Comparison of ENCODE assay signal across 1 cellular context in the genomic region with DNA sequence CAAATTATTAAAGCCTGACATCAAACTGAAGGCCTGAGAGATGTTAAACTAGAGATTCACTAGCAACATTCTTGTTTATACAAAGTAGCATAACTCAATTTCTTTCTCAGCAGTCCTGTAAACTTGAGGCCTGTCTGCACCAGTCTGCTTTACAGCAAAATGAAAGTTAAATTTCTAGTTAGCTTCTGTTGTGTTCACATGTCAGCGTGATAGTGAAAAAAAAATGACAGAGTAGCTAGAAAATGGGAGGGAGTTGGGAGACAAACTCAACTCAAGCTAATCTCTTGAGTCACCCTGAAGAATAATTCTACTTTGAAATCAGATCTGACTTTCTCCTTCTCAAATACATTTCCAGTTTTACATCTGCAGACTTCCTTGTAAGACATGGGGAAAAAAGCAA.
A peak's percentile ranks its signal among the peaks of the same experiment; 100 is the strongest.
TF ChIP-seq lines count a peak whose summit lies in the region.

No MANE protein-coding gene starts in this region.

TF ChIP-seq in SK-N-SH, 30 proteins besides CTCF, POLR2A, EP300 and RAD21 (continued from another document):
- TF ChIP-seq CHD2 (IDR thresholded peaks at IDR 0.05; ENCODE audit: low read length, partially characterized antibody) (no peak), TCF12 (IDR thresholded peaks at IDR 0.05) (peak; percentile 38; the same call in 1 of the 2 replicates), TAF1 (IDR thresholded peaks at IDR 0.05; ENCODE audit: borderline replicate concordance, low read depth, low read length) (no peak), GATA2 (CRISPR knock-in tag; IDR thresholded peaks at IDR 0.05) (no peak)
